Comparison of ENCODE assay signal across 1 cellular context in genomic region chr2:61179701-61180639, GRCh38.
TF ChIP-seq lines count a peak whose summit lies in the region.

No MANE protein-coding gene starts in this region.

TF ChIP-seq in HepG2, 621 proteins besides CTCF, POLR2A, EP300 and RAD21 (continued from another document):
- TF ChIP-seq CSRNP2 (CRISPR knock-in tag; conservative IDR thresholded peaks at IDR 0.05; ENCODE audit: low read depth) (no peak), SALL1 (CRISPR knock-in tag; IDR thresholded peaks at IDR 0.05) (peak; percentile 28; the same call in 1 of the 2 replicates), ZNF776 (CRISPR knock-in tag; IDR thresholded peaks at IDR 0.05) (0 out of 2 replicates have a peak, but pooled peaks have one; percentile 26), AGO2 (optimal IDR thresholded peaks at IDR 0.05; ENCODE audit: low read depth, low read length) (peak; percentile 38), ZNF607 (CRISPR knock-in tag; IDR thresholded peaks at IDR 0.05; ENCODE audit: borderline replicate concordance) (0 out of 2 replicates have a peak, but pooled peaks have one; percentile 32), MXD1 (CRISPR knock-in tag; IDR thresholded peaks at IDR 0.05) (peak; percentile 23; the same call in 1 of the 2 replicates), ZBTB33 (CRISPR knock-in tag; IDR thresholded peaks at IDR 0.05) (no peak), ZFX (CRISPR knock-in tag; IDR thresholded peaks at IDR 0.05; ENCODE audit: low read depth) (peak; percentile 33; the same call in 1 of the 2 replicates), ZBTB25 (CRISPR knock-in tag; IDR thresholded peaks at IDR 0.05) (no peak), KLF13 (CRISPR knock-in tag; IDR thresholded peaks at IDR 0.05) (no peak), AHDC1 (CRISPR knock-in tag; IDR thresholded peaks at IDR 0.05; ENCODE audit: borderline replicate concordance) (no peak), NRL (CRISPR knock-in tag; IDR thresholded peaks at IDR 0.05; ENCODE audit: borderline replicate concordance) (0 out of 2 replicates have a peak, but pooled peaks have one; percentile 15), UBTF (CRISPR knock-in tag; IDR thresholded peaks at IDR 0.05) (0 out of 2 replicates have a peak, but pooled peaks have one; percentile 26), ZNF263 (CRISPR knock-in tag; IDR thresholded peaks at IDR 0.05) (no peak), ZNF335 (CRISPR knock-in tag; IDR thresholded peaks at IDR 0.05) (no peak), ZBTB39 (CRISPR knock-in tag; IDR thresholded peaks at IDR 0.05) (0 out of 2 replicates have a peak, but pooled peaks have one; percentile 5)
TF ChIP-seq in HepG2: peak in this region for 12.
